In genomic region chr15:64990168-64990470, GRCh38 we compare ENCODE assay signal across 8 cellular contexts. TPM values are rescaled to one million over a fixed set of nuclear protein-coding genes. Genes with fewer than 3 reads are reported as not detected.
DNase-seq lines count a peak whose midpoint lies in the region; ATAC-seq, FAIRE-seq and TF ChIP-seq lines count a peak whose summit lies in the region.

No MANE protein-coding gene starts in this region.

- H3K14ac ChIP-seq in H1 (ENCODE audit: insufficient read length): no peak overlapping the region

- CTCF ChIA-PET in BJ (lab: Yijun Ruan, JAX): no interaction called here
- CTCF ChIA-PET in H1 (lab: Charles Lee; ENCODE audit: partially characterized antibody): no interaction called here

- peaks cover 31 to 34% of the 10 kb centered on the region in 2 donors for H3K4me1 Mint-ChIP-seq in natural killer cell

- peaks cover 8% of the 10 kb centered on the region for H3K23me2 ChIP-seq in H1 (ENCODE audit: low read depth, low read length)

- WGBS in H1 (ENCODE audit: extremely low coverage in 1 of 2, insufficient coverage in 1 of 2, insufficient read length in 1 of 2, insufficient replicate concordance in 2 of 2, low coverage in 1 of 2, low lambda C conversion rate in 2 of 2, missing lambda C conversion rate in 1 of 2), 2 experiments: 14% methylated on average over 9 of the region's 9 CpGs; no CpG with 5 or more reads in 1 of the 2 experiments

- POLR2A ChIA-PET in BJ (lab: Charles Lee) (no interaction called here), H1 (lab: Charles Lee; ENCODE audit: partially characterized antibody) (interaction anchor here (0.8 to 1.0 kb wide), 2 partner anchors 19 to 24 kb away, joined by 3 to 7 read pairs; no protein-coding TSS in a partner anchor)

- H2AK5ac ChIP-seq in H1 (ENCODE audit: low read depth, low read length): no peak overlapping the region

- peak overlapping the region; percentile 99 for H2AFZ ChIP-seq in H1 (ENCODE audit: low read length)

- peak overlapping the region; percentile 94 to 96 for H3K27ac Mint-ChIP-seq in natural killer cell

- H2BK20ac ChIP-seq in H1 (ENCODE audit: low read length): no peak overlapping the region

- H2BK12ac ChIP-seq in H1 (ENCODE audit: low read depth, low read length): no peak overlapping the region

- TF ChIP-seq RAD21 in H1 (IDR thresholded peaks at IDR 0.05 in 1 of 2, conservative IDR thresholded peaks at IDR 0.05 in 1 of 2; ENCODE audit: low read depth in 2 of 2, low read length in 2 of 2): no peak

- no peak for TF ChIP-seq EP300 in H1 (IDR thresholded peaks at IDR 0.05; ENCODE audit: borderline replicate concordance in 1 of 2, low read depth in 2 of 2, low read length in 2 of 2)

- H3K36me3 ChIP-seq in BJ (ENCODE audit: control insufficient read depth, insufficient read depth, low read length) (no peaks in the 10 kb centered on the region), NT2/D1 (ENCODE audit: insufficient read depth, insufficient read length, low read length) (peaks cover 5% of the 10 kb centered on the region), H1 (ENCODE audit: control insufficient read depth in 2 of 4, insufficient read depth in 4 of 4, low read length in 3 of 4) (no peaks in the 10 kb centered on the region)

- TF ChIP-seq CTCF in BJ (IDR thresholded peaks at IDR 0.05; ENCODE audit: insufficient read depth, low read depth, low read length): no peak
- TF ChIP-seq CTCF in H1 (IDR thresholded peaks at IDR 0.05; ENCODE audit: control extremely low read depth in 1 of 3, insufficient read depth in 1 of 3, low read depth in 1 of 3, low read length in 3 of 3): no peak
- TF ChIP-seq CTCF in natural killer cell (IDR thresholded peaks at IDR 0.05): no peak

- 0 out of 2 replicates have a peak, but pooled peaks cover 3% of the 10 kb centered on the region for H3K79me1 ChIP-seq in H1 (ENCODE audit: low read depth, low read length)

- no peak for FAIRE-seq in H1 (lab: Jason Lieb, UNC)

- no peaks in the 10 kb centered on the region for H3K4me1 ChIP-seq in NT2/D1 (ENCODE audit: insufficient read depth, insufficient read length)
- peaks cover 0 to 5% (median 1%) of the 10 kb centered on the region in 4 experiments; a peak in 4 of 7 replicates for H3K4me1 ChIP-seq in H1 (replicated peaks in 1 of 4; ENCODE audit: control insufficient read depth in 3 of 4, insufficient read depth in 4 of 4, low read length in 3 of 4)

- no peak overlapping the region for H3K23ac ChIP-seq in H1 (ENCODE audit: insufficient read length)

- H3K27me3 Mint-ChIP-seq in natural killer cell (ENCODE audit: low read depth in 2 of 2): no peaks in the 10 kb centered on the region

- H3K36me3 Mint-ChIP-seq in natural killer cell: no peaks in the 10 kb centered on the region

- intact Hi-C loops in natural killer cell (cut with micrococcal nuclease): loop anchor here (1.0 kb wide), 1 partner anchor 39 kb away; the partner anchor contains the start of gene MTFMT

- H3K9me3 ChIP-seq in NT2/D1 (ENCODE audit: insufficient read depth, low read length) (no peaks in the 10 kb centered on the region), H1 (ENCODE audit: insufficient read depth in 2 of 2, low read depth in 1 of 2, low read length in 1 of 2) (no peaks in the 10 kb centered on the region)

- H4K8ac ChIP-seq in H1 (ENCODE audit: extremely low read depth, insufficient read depth, low read length): no peak overlapping the region

- H3K27ac ChIP-seq in H1 (ENCODE audit: low read depth, low read length): no peak overlapping the region

- 0 out of 2 replicates have a peak overlapping the region, but pooled peaks have one; percentile 28 for H3K18ac ChIP-seq in H1 (ENCODE audit: extremely low read depth, low read length)

- no peak for TF ChIP-seq POLR2A in H1 (IDR thresholded peaks at IDR 0.05; ENCODE audit: control extremely low read depth in 1 of 2, low read depth in 2 of 2, low read length in 2 of 2)

- H3K9me3 Mint-ChIP-seq in natural killer cell: no peaks in the 10 kb centered on the region

- H2BK120ac ChIP-seq in H1 (replicated peaks; ENCODE audit: low read depth, low read length): no peak overlapping the region

- H3K4me3 ChIP-seq in BJ (ENCODE audit: low read depth, low read length) (peak overlapping the region; percentile 100), NT2/D1 (ENCODE audit: insufficient read length, low read depth) (peak overlapping the region; percentile 95), H1 (ENCODE audit: extremely low read depth in 1 of 4, insufficient read depth in 2 of 4, low read depth in 3 of 4, low read length in 4 of 4) (peak overlapping the region; percentile 81 to 98 (median 88))

- 0 out of 2 replicates have a peak overlapping the region, but pooled peaks have one; percentile 8 for H2BK5ac ChIP-seq in H1 (ENCODE audit: low read depth, low read length)

- H4K91ac ChIP-seq in H1 (replicated peaks; ENCODE audit: insufficient read length, low read length): no peak overlapping the region

- no peak overlapping the region for H3K56ac ChIP-seq in H1 (replicated peaks; ENCODE audit: insufficient read length, low read depth, low read length)

- H2BK15ac ChIP-seq in H1 (ENCODE audit: low read length): no peak overlapping the region

- ATAC-seq in natural killer cell (no peak), GM21529 (IDR thresholded peaks at IDR 0.05; ENCODE audit: unreplicated experiment) (no peak)

- DNase-seq in BJ (ENCODE audit: low read depth) (no peak), NT2/D1 (ENCODE audit: low read depth, low spot score) (no peak), H1 (ENCODE audit: low read depth in 1 of 2, low spot score in 2 of 2) (no peak), natural killer cell (no peak), glomerular visceral epithelial cell (ENCODE audit: extremely low spot score) (no peak), occipital lobe (lab: John Stamatoyannopoulos, UW) (no peak), pons (ENCODE audit: low spot score) (no peak)

- no peaks in the 10 kb centered on the region for H4K20me1 ChIP-seq in H1 (replicated peaks in 1 of 2; ENCODE audit: control insufficient read depth in 1 of 2, insufficient read depth in 2 of 2, low read length in 2 of 2)

- H3K27me3 ChIP-seq in BJ (ENCODE audit: control insufficient read depth, insufficient read depth, low read length) (no peaks in the 10 kb centered on the region), NT2/D1 (ENCODE audit: insufficient read depth, insufficient read length) (no peaks in the 10 kb centered on the region), H1 (replicated peaks in 1 of 4; ENCODE audit: control insufficient read depth in 3 of 4, extremely low read depth in 1 of 4, insufficient read depth in 3 of 4, low read length in 3 of 4) (no peaks in the 10 kb centered on the region; a peak in 1 of 7 replicates)

- H3K4me3 Mint-ChIP-seq in natural killer cell: peak overlapping the region; percentile 93

- peak overlapping the region; percentile 92 to 95 for H3K4me2 ChIP-seq in H1 (ENCODE audit: insufficient read depth in 1 of 2, low read depth in 2 of 2, low read length in 2 of 2)

- peak overlapping the region; percentile 37 for H4K5ac ChIP-seq in H1 (ENCODE audit: insufficient read length, low read depth, low read length)

- peaks cover 0 to 13% of the 10 kb centered on the region in 2 experiments; a peak in 1 of 4 replicates for H3K79me2 ChIP-seq in H1 (ENCODE audit: control insufficient read depth in 1 of 2, insufficient read depth in 2 of 2, low read length in 2 of 2)

- H3K9ac ChIP-seq in NT2/D1 (ENCODE audit: insufficient read length, low read depth): peak overlapping the region; percentile 96
- H3K9ac ChIP-seq in H1 (replicated peaks in 1 of 4; ENCODE audit: extremely low read depth in 1 of 4, low read depth in 3 of 4, low read length in 3 of 4): peak overlapping the region in 3 of 4 experiments; percentile 35 to 67 (median 65); a peak in 6 of 7 replicates

- H3K4ac ChIP-seq in H1 (replicated peaks; ENCODE audit: insufficient read length, low read depth, low read length): no peak overlapping the region

RNA-seq across cellular contexts. Expression of gene SPG21, which starts 0.4 kb away (rescaled TPM):
- polyA plus RNA-seq in BJ (2011; rRNA removed) (54.7 and 59.9 TPM in 2 replicates), H1 (2011; rRNA removed) (51.4 and 67.3 TPM in 2 replicates)
- polyA minus RNA-seq in BJ (2011; rRNA and poly(A)+ RNA removed): 34.5 TPM in 2 replicates
- 68.6 and 72.7 TPM in 2 replicates for total RNA-seq in H1 (2021; fragmentation: NEBNext Ultra II Directional; extraction: Animal tissue kit (Norgen Biotek cat#: 25700))
- polyA plus RNA-seq in H1 (2011; cell fraction: cytosol; rRNA removed): 56.8 TPM
- 28.8 TPM for polyA plus RNA-seq in H1 (2011; cell fraction: nucleus; rRNA removed)
- polyA plus RNA-seq in H1 (2012, experiment 1 of 2): 53.5 to 64.2 TPM (median 54.9 TPM) in 4 replicates
- 72.6 TPM for polyA plus RNA-seq in H1 (2012, experiment 2 of 2)
- 48.9 TPM for polyA plus RNA-seq in H1 (2013, experiment 1 of 2)
- polyA plus RNA-seq in H1 (2013, experiment 2 of 2): 51.3 TPM
- polyA minus RNA-seq in H1 (2011; rRNA and poly(A)+ RNA removed): 37.4 and 44.6 TPM in 2 replicates
- polyA minus RNA-seq in H1 (2011; cell fraction: cytosol; rRNA and poly(A)+ RNA removed): 28.3 TPM
- 31.6 TPM for polyA minus RNA-seq in H1 (2011; cell fraction: nucleus; rRNA and poly(A)+ RNA removed)
- total RNA-seq in natural killer cell (10 to 100 TPM; 39.6 to 52.3 (median 40.4) TPM), occipital lobe (49.0 TPM)

RNA-seq across cellular contexts. Expression of gene MTFMT, which starts 39.3 kb away (rescaled TPM):
- polyA plus RNA-seq in BJ (2011; rRNA removed): 6.4 and 9.6 TPM in 2 replicates
- polyA minus RNA-seq in BJ (2011; rRNA and poly(A)+ RNA removed): 2.9 and 3.2 TPM in 2 replicates
- 16.5 and 20.8 TPM in 2 replicates for total RNA-seq in H1 (2021; fragmentation: NEBNext Ultra II Directional; extraction: Animal tissue kit (Norgen Biotek cat#: 25700))
- 6.8 and 7.7 TPM in 2 replicates for polyA plus RNA-seq in H1 (2011; rRNA removed)
- 10.5 TPM for polyA plus RNA-seq in H1 (2011; cell fraction: cytosol; rRNA removed)
- polyA plus RNA-seq in H1 (2011; cell fraction: nucleus; rRNA removed): 4.2 TPM
- polyA plus RNA-seq in H1 (2012, experiment 1 of 2): 9.7 to 15.8 TPM (median 10.5 TPM) in 4 replicates
- polyA plus RNA-seq in H1 (2012, experiment 2 of 2): 9.9 TPM
- 14.6 TPM for polyA plus RNA-seq in H1 (2013, experiment 1 of 2)
- polyA plus RNA-seq in H1 (2013, experiment 2 of 2): 14.9 TPM
- 7.6 and 7.7 TPM in 2 replicates for polyA minus RNA-seq in H1 (2011; rRNA and poly(A)+ RNA removed)
- polyA minus RNA-seq in H1 (2011; cell fraction: cytosol; rRNA and poly(A)+ RNA removed): 8.3 TPM
- polyA minus RNA-seq in H1 (2011; cell fraction: nucleus; rRNA and poly(A)+ RNA removed): 10.2 TPM
- 10 to 100 TPM in 2 of 3 donors, 1 to 10 TPM in 1; 9.3 to 13.6 (median 12.2) TPM for total RNA-seq in natural killer cell
- 16.1 TPM for total RNA-seq in occipital lobe

RNA-seq across cellular contexts. Expression of gene SLC51B, which starts 55.1 kb away (rescaled TPM):
- polyA plus RNA-seq in BJ (2011; rRNA removed) (not detected in 2 replicates), H1 (2011; rRNA removed) (not detected in 2 replicates)
- not detected in 2 replicates for polyA minus RNA-seq in BJ (2011; rRNA and poly(A)+ RNA removed)
- not detected in 2 replicates for total RNA-seq in H1 (2021; fragmentation: NEBNext Ultra II Directional; extraction: Animal tissue kit (Norgen Biotek cat#: 25700))
- polyA plus RNA-seq in H1 (2011; cell fraction: cytosol; rRNA removed): not detected
- not detected for polyA plus RNA-seq in H1 (2011; cell fraction: nucleus; rRNA removed)
- not detected in 4 replicates for polyA plus RNA-seq in H1 (2012, experiment 1 of 2)
- not detected for polyA plus RNA-seq in H1 (2012, experiment 2 of 2)
- polyA plus RNA-seq in H1 (2013, experiment 1 of 2): not detected
- polyA plus RNA-seq in H1 (2013, experiment 2 of 2): not detected
- polyA minus RNA-seq in H1 (2011; rRNA and poly(A)+ RNA removed): not detected in 2 replicates
- not detected for polyA minus RNA-seq in H1 (2011; cell fraction: cytosol; rRNA and poly(A)+ RNA removed)
- not detected for polyA minus RNA-seq in H1 (2011; cell fraction: nucleus; rRNA and poly(A)+ RNA removed)
- total RNA-seq in natural killer cell (not detected), occipital lobe (not detected)
